In the genomic region with DNA sequence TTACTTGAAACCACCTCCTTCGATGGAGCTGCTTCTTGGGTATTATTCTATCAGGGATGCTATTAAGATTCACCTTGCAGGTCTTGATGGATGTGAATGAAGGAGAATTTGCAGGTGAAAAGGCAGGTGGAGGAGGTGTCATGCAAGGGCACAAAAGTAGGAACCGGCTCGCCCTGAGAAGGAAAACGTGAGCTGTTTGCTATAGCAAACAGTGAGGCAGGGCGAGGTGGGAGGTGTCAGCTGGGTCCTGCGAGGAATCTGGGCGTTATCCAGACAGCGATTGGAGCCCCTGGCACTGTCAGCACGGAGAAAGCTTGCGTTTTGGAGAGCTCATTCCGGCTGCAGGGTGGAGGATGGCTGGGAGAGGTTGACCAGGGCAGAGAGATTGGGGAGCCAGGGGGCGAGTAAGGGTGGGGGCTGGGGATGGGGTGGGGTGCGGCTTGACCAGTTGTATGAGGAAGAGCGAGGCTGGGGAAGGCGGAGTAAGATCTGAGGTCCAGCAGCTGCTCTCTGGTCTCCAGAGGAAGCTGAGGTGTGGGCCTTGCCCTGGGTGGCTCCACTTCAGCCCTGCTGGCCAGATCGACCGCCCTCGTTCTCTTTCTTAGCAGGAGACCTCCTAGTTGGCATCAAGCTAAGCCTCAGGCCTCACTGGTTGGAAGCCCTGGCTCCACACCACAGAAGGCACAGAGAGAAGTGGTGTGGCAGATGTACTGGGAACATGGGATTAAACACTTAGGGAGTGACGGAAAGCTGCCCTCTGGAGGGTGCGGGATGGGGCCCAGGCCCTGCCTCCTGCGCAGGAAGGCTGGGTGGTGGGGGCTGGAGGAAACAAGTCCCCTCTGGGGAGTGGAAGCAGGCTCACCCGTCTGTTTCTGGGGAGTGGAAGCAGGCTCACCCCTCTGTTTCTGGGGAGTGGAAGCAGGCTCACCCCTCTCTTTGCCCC, we compare ENCODE assay signal across 18 cellular contexts. TPM values are rescaled to one million over a fixed set of nuclear protein-coding genes. Genes with fewer than 3 reads are reported as not detected.
A peak's percentile ranks its signal among the peaks of the same experiment; 100 is the strongest.
DNase-seq lines count a peak whose midpoint lies in the region; ATAC-seq and TF ChIP-seq lines count a peak whose summit lies in the region.
"Had no signal": no experiment of that assay in that cellular context is flagged by ENCODE, and none has a peak within 500 bp of the region (broad histone marks: within the 10 kb centered on the region; RNA-seq: fewer than 3 reads in every experiment).

No MANE protein-coding gene starts in this region.

- no peaks in the 10 kb centered on the region for H3K36me3 ChIP-seq in left ventricle myocardium inferior
- no peaks in the 10 kb centered on the region for H3K36me3 ChIP-seq in mesenchymal stem cell (ENCODE audit: control insufficient read depth in 1 of 2, insufficient read depth in 2 of 2, low read depth in 1 of 2, low read length in 2 of 2)

- H3K4me2 ChIP-seq in mesenchymal stem cell (ENCODE audit: low read length, poor library complexity, severe bottlenecking), result no peak overlapping the region
- H3K4me2 ChIP-seq: KMS-11 had no signal

- H3K9ac ChIP-seq in mesenchymal stem cell (ENCODE audit: low read length), result no peak overlapping the region
- H3K9ac ChIP-seq: KMS-11, parathyroid adenoma had no signal

- no peak overlapping the region for H3K4me3 Mint-ChIP-seq in type B pancreatic cell
- H3K4me3 Mint-ChIP-seq: activated CD4-positive, alpha-beta T cell treated with anti-CD3 and anti-CD28 coated beads, Interleukin-2, amount 10 ng/mL, durations not matched to agents 24 days and 14 days; CD4-positive, alpha-beta T cell; naive thymus-derived CD8-positive, alpha-beta T cell had no signal

- H2BK15ac ChIP-seq in mesenchymal stem cell (ENCODE audit: low read depth, poor library complexity, severe bottlenecking), result no peak overlapping the region

- no peak overlapping the region for H2AK5ac ChIP-seq in mesenchymal stem cell (ENCODE audit: low read length, severe bottlenecking)

- H3K9me3 Mint-ChIP-seq in type B pancreatic cell, result no peaks in the 10 kb centered on the region
- H3K9me3 Mint-ChIP-seq: activated CD4-positive, alpha-beta T cell treated with anti-CD3 and anti-CD28 coated beads, Interleukin-2, amount 10 ng/mL, durations not matched to agents 24 days and 14 days; CD4-positive, alpha-beta T cell; naive thymus-derived CD8-positive, alpha-beta T cell had no signal

- 45% methylated on average over 22 of the region's 22 CpGs for whole genome bisulfite sequencing in mesenchymal stem cell

- peak overlapping the region; percentile 38 for H3K27ac Mint-ChIP-seq in type B pancreatic cell
- H3K27ac Mint-ChIP-seq: activated CD4-positive, alpha-beta T cell treated with anti-CD3 and anti-CD28 coated beads, Interleukin-2, amount 10 ng/mL, durations not matched to agents 24 days and 14 days; CD4-positive, alpha-beta T cell had no signal

- no peak for ATAC-seq in HG03460 (IDR thresholded peaks at IDR 0.05; ENCODE audit: unreplicated experiment)
- ATAC-seq: naive thymus-derived CD8-positive, alpha-beta T cell had no signal

- H3K14ac ChIP-seq in mesenchymal stem cell (ENCODE audit: low read length in 2 of 2), result no peak overlapping the region

- H3K4me3 ChIP-seq in left ventricle myocardium inferior, result no peak overlapping the region
- no peak overlapping the region for H3K4me3 ChIP-seq in mesenchymal stem cell (ENCODE audit: insufficient read depth in 1 of 2, low read depth in 1 of 2, low read length in 2 of 2)
- H3K4me3 ChIP-seq: dorsolateral prefrontal cortex had no signal

- H3K23ac ChIP-seq in mesenchymal stem cell (ENCODE audit: low read length in 2 of 2), result no peak overlapping the region

- peak overlapping the region; percentile 90 for H3K27ac ChIP-seq in left ventricle myocardium inferior (replicated peaks)
- no peak overlapping the region for H3K27ac ChIP-seq in mesenchymal stem cell (ENCODE audit: low read length, poor library complexity, severe bottlenecking)
- H3K27ac ChIP-seq: dorsolateral prefrontal cortex, KMS-11 had no signal

- no peak overlapping the region for H4K91ac ChIP-seq in mesenchymal stem cell (ENCODE audit: low read length)

- H3K79me1 ChIP-seq in mesenchymal stem cell (replicated peaks; ENCODE audit: low read length, poor library complexity, severe bottlenecking), result no peaks in the 10 kb centered on the region

- TF ChIP-seq CTCF in left ventricle myocardium inferior (IDR thresholded peaks at IDR 0.05; ENCODE audit: borderline replicate concordance) (no peak), type B pancreatic cell (conservative IDR thresholded peaks at IDR 0.05) (no peak)

- peaks cover 23% of the 10 kb centered on the region for H3K27me3 Mint-ChIP-seq in type B pancreatic cell

- intact Hi-C loops in left ventricle myocardium inferior (cut with micrococcal nuclease), result no loop called here

- H2BK12ac ChIP-seq in mesenchymal stem cell (ENCODE audit: low read length in 2 of 2), result no peak overlapping the region

- no peak overlapping the region for H2BK120ac ChIP-seq in mesenchymal stem cell (ENCODE audit: low read depth, low read length)

- H3K9me3 ChIP-seq in left ventricle myocardium inferior (replicated peaks), result no peaks in the 10 kb centered on the region
- H3K9me3 ChIP-seq in mesenchymal stem cell (ENCODE audit: control insufficient read depth, low read length), result no peaks in the 10 kb centered on the region

- H3K4ac ChIP-seq in mesenchymal stem cell (ENCODE audit: low read depth in 1 of 2, low read length in 2 of 2), result no peak overlapping the region

- H2AFZ ChIP-seq in mesenchymal stem cell (ENCODE audit: low read depth, low read length), result peak overlapping the region; percentile 5
- H2AFZ ChIP-seq: parathyroid adenoma had no signal

- H3K27me3 ChIP-seq in left ventricle myocardium inferior (ENCODE audit: low read depth), result no peaks in the 10 kb centered on the region
- H3K27me3 ChIP-seq in mesenchymal stem cell (ENCODE audit: control insufficient read depth in 1 of 2, insufficient read depth in 1 of 2, low read length in 2 of 2), result peaks cover 72 to 86% of the 10 kb centered on the region in 2 experiments
- H3K27me3 ChIP-seq: dorsolateral prefrontal cortex had no signal

- H2BK5ac ChIP-seq in mesenchymal stem cell (ENCODE audit: low read depth, low read length, poor library complexity, severe bottlenecking), result no peak overlapping the region

- DNase-seq in NCI-H524 treated with DMSO at 0.1 percent for 48 hours (lab: John Stamatoyannopoulos, UW), result peak; percentile 78
- DNase-seq in left ventricle myocardium inferior, result no peak
- no peak for DNase-seq in mesenchymal stem cell
- no peak for DNase-seq in type B pancreatic cell (ENCODE audit: extremely low spot score, unreplicated experiment)
- no peak for DNase-seq in cerebellar nuclear complex (lab: John Stamatoyannopoulos, UW)
- no peak for DNase-seq in activated effector memory CD4-positive, alpha-beta T cell treated with Interleukin-2 at 50 U/mL for 16 hours
- DNase-seq: activated CD4-positive, alpha-beta T cell treated with anti-CD3 and anti-CD28 coated beads, Interleukin-2, amount 10 ng/mL, durations not matched to agents 24 days and 14 days; activated CD8-positive, alpha-beta memory T cell treated with anti-CD3 and anti-CD28 coated beads, Interleukin-2, amount 50 U/mL, for 4 hours; CD4-positive, alpha-beta T cell; DMS79; dorsolateral prefrontal cortex; mammary epithelial cell; naive thymus-derived CD8-positive, alpha-beta T cell; NCI-H2029; stimulated activated CD4-positive, alpha-beta T cell treated with anti-CD3 and anti-CD28 coated beads, Interleukin-2, amount 100 ng/mL, for 48 hours had no signal

- H3K36me3 Mint-ChIP-seq in type B pancreatic cell, result no peaks in the 10 kb centered on the region
- H3K36me3 Mint-ChIP-seq: naive thymus-derived CD8-positive, alpha-beta T cell had no signal

- H3K4me1 ChIP-seq in left ventricle myocardium inferior (peaks cover 65% of the 10 kb centered on the region), mesenchymal stem cell (ENCODE audit: control insufficient read depth, insufficient read depth, low read depth, low read length) (no peaks in the 10 kb centered on the region)
- H3K4me1 ChIP-seq: parathyroid adenoma had no signal

- H3K4me1 Mint-ChIP-seq in type B pancreatic cell (ENCODE audit: unreplicated experiment), result peaks cover 22% of the 10 kb centered on the region
- H3K4me1 Mint-ChIP-seq: activated CD4-positive, alpha-beta T cell treated with anti-CD3 and anti-CD28 coated beads, Interleukin-2, amount 10 ng/mL, durations not matched to agents 24 days and 14 days; naive thymus-derived CD8-positive, alpha-beta T cell had no signal

- no peak overlapping the region for H3K18ac ChIP-seq in mesenchymal stem cell (ENCODE audit: low read depth in 1 of 2, low read length in 2 of 2)

- H4K8ac ChIP-seq in mesenchymal stem cell (ENCODE audit: low read length), result no peak overlapping the region

RNA-seq across cellular contexts. Expression of gene NEURL1B, which starts 54.7 kb away (rescaled TPM):
- total RNA-seq in left ventricle myocardium inferior (24.0 TPM), type B pancreatic cell (ENCODE audit: low replicate concordance) (6.2 and 7.6 TPM in 2 replicates)
- 2.0 TPM for polyA plus RNA-seq in mesenchymal stem cell (2013, experiment 1 of 2)
- polyA plus RNA-seq in mesenchymal stem cell (2013, experiment 2 of 2), result 1.8 TPM
